ENCODE assay signal across 8 cellular contexts in the genomic region with DNA sequence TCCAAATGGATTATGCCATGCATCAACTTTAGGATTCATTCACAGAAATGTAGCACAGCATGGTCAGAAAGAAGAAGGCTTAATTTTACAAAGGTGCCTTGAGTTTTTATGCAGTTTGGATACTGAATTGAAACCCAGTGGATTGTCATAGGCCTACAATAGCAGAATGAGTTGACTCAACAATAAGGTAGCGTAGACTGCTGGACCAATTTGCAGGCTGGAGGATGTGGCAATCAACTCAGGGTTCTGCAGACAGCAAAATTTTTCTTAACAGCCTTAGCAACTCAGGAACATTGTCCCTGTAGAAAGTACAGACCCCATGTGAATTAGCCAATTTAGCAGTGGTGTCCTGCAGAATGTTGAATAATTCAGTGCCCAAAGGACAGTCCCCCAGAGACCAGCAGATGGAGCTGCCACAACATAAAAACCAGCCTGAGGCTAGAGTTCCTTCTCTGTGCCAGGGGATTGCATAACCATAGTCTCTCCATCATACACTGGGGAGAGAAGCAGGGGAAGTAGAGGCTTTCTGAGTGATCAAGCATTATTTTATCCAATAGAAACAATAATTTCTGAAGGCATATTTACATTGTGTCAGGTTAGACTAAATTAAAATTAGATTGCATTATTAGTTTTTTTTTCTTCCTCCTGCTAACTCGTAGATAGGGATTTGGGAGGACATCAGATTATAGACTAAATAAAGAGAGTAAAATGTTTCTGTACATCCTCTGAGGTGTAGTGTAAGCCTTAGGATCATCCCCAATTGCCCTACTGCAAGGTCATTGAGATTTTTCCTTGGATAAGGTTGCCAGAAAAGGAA. TPM values are rescaled to one million over a fixed set of nuclear protein-coding genes. Genes with fewer than 3 reads are reported as not detected.
DNase-seq lines count a peak whose midpoint lies in the region; ATAC-seq and TF ChIP-seq lines count a peak whose summit lies in the region.

No MANE protein-coding gene starts in this region.

- no peaks in the 10 kb centered on the region for H3K9me2 ChIP-seq in SK-N-SH

- H3K4me1 ChIP-seq in SK-N-SH (ENCODE audit: control insufficient read depth in 1 of 2, insufficient read depth in 2 of 2, low read depth in 1 of 2, low read length in 1 of 2) (0 out of 4 replicates have a peak, but pooled peaks cover 0 to 2% of the 10 kb centered on the region in 2 experiments), lower lobe of right lung (peaks cover 11% of the 10 kb centered on the region)

- H3K36me3 Mint-ChIP-seq in activated CD4-positive, alpha-beta T cell treated with anti-CD3 and anti-CD28 coated beads for 36 hours (ENCODE audit: low read depth), result no peaks in the 10 kb centered on the region

- peak; percentile 70 for ATAC-seq in activated CD4-positive, alpha-beta T cell treated with anti-CD3 and anti-CD28 coated beads for 36 hours
- ATAC-seq in lower lobe of right lung, result peak; percentile 94 to 96
- no peak for ATAC-seq in GM21526 (IDR thresholded peaks at IDR 0.05; ENCODE audit: low FRiP score, unreplicated experiment)

- no peaks in the 10 kb centered on the region for H3F3A ChIP-seq in SK-N-SH (replicated peaks; ENCODE audit: insufficient read depth)

- peak; percentile 58 for TF ChIP-seq RAD21 in SK-N-SH (IDR thresholded peaks at IDR 0.05; ENCODE audit: low read length)

- H3K9me3 ChIP-seq in SK-N-SH (no peaks in the 10 kb centered on the region), lower lobe of right lung (no peaks in the 10 kb centered on the region)

- no peaks in the 10 kb centered on the region for H3K9me3 Mint-ChIP-seq in activated CD4-positive, alpha-beta T cell treated with anti-CD3 and anti-CD28 coated beads for 36 hours (ENCODE audit: low read depth)

- H3K27ac Mint-ChIP-seq in activated CD4-positive, alpha-beta T cell treated with anti-CD3 and anti-CD28 coated beads for 36 hours, result no peak overlapping the region

- no peak overlapping the region for H3K9ac ChIP-seq in SK-N-SH

- H3K79me2 ChIP-seq in SK-N-SH (ENCODE audit: insufficient read depth), result no peaks in the 10 kb centered on the region

- 0 out of 2 replicates have a peak overlapping the region, but pooled peaks have one; percentile 26 for H2AFZ ChIP-seq in SK-N-SH (ENCODE audit: low read depth)

- 94% methylated on average over 2 of the region's 2 CpGs for WGBS in SK-N-SH (ENCODE audit: low lambda C conversion rate)

- H3K27ac ChIP-seq in SK-N-SH (ENCODE audit: low read depth in 2 of 2, low read length in 1 of 2) (no peak overlapping the region), lower lobe of right lung (no peak overlapping the region)

- CTCF ChIA-PET in activated CD4-positive, alpha-beta T cell treated with anti-CD3 and anti-CD28 coated beads for 36 hours (lab: Charles Lee), result interaction anchor here (0.7 to 2.4 kb wide), 5 partner anchors 21 to 324 kb away, joined by 3 to 9 read pairs (median 4); no protein-coding TSS in a partner anchor
- CTCF ChIA-PET in SK-N-SH (lab: Yijun Ruan, JAX), result interaction anchor here (0.6 to 5.6 kb wide), 6 partner anchors 20 to 325 kb away, joined by 3 to 52 read pairs (median 4); partner anchors contain the start of gene MRPL17

- TF ChIP-seq EP300 in SK-N-SH (IDR thresholded peaks at IDR 0.05; ENCODE audit: borderline replicate concordance in 1 of 2, low read depth in 1 of 2, low read length in 1 of 2), result no peak

- H4K20me1 ChIP-seq in SK-N-SH (ENCODE audit: insufficient read depth), result no peaks in the 10 kb centered on the region

- POLR2A ChIA-PET in activated CD4-positive, alpha-beta T cell treated with anti-CD3 and anti-CD28 coated beads for 36 hours (lab: Charles Lee), result no interaction called here
- POLR2A ChIA-PET in SK-N-SH (lab: Yijun Ruan, JAX), result no interaction called here

- H3K4me3 ChIP-seq in SK-N-SH (ENCODE audit: low read depth in 2 of 2, low read length in 1 of 2) (no peak overlapping the region), lower lobe of right lung (no peak overlapping the region)

- intact Hi-C loops in activated CD4-positive, alpha-beta T cell treated with anti-CD3 and anti-CD28 coated beads for 36 hours (cut with DNase I, micrococcal nuclease), result loop anchor here in 1 of 2 experiments (1.0 kb wide), 1 partner anchor 54 kb away; no protein-coding TSS in a partner anchor
- intact Hi-C loops in lower lobe of right lung (cut with DNase I), result no loop called here

- H3K27me3 Mint-ChIP-seq in activated CD4-positive, alpha-beta T cell treated with anti-CD3 and anti-CD28 coated beads for 36 hours, result no peaks in the 10 kb centered on the region

- no peak overlapping the region for H3K4me3 Mint-ChIP-seq in activated CD4-positive, alpha-beta T cell treated with anti-CD3 and anti-CD28 coated beads for 36 hours

- no peak overlapping the region for H3K4me2 ChIP-seq in SK-N-SH

- DNase-seq in activated CD4-positive, alpha-beta T cell treated with anti-CD3 and anti-CD28 coated beads for 36 hours, result peak; percentile 44
- no peak for DNase-seq in activated CD4-positive, alpha-beta T cell treated with anti-CD3 and anti-CD28 coated beads for 1 hour
- DNase-seq in LHCN-M2 (ENCODE audit: low read depth) (peak; percentile 71), SK-N-SH (peak; percentile 45), ecto neural progenitor cell (ENCODE audit: low spot score) (peak; percentile 52), lower lobe of right lung (no peak), ureter (ENCODE audit: low spot score) (peak; percentile 67)

- TF ChIP-seq CTCF in SK-N-SH (IDR thresholded peaks at IDR 0.05) (peak; percentile 73), lower lobe of right lung (IDR thresholded peaks at IDR 0.05) (peak; percentile 67)

- H3K36me3 ChIP-seq in SK-N-SH (replicated peaks in 1 of 2; ENCODE audit: control insufficient read depth in 1 of 2, insufficient read depth in 2 of 2, low read length in 1 of 2) (no peaks in the 10 kb centered on the region), lower lobe of right lung (no peaks in the 10 kb centered on the region)

- H3K27me3 ChIP-seq in SK-N-SH (ENCODE audit: insufficient read depth), result no peaks in the 10 kb centered on the region
- no peaks in the 10 kb centered on the region for H3K27me3 ChIP-seq in lower lobe of right lung (ENCODE audit: low read depth)

- H3K4me1 Mint-ChIP-seq in activated CD4-positive, alpha-beta T cell treated with anti-CD3 and anti-CD28 coated beads for 36 hours, result peaks cover 11% of the 10 kb centered on the region

TF ChIP-seq in SK-N-SH, 30 proteins besides CTCF, POLR2A, EP300 and RAD21:
- no peak for TF ChIP-seq TAF1 (IDR thresholded peaks at IDR 0.05; ENCODE audit: borderline replicate concordance, low read depth, low read length)
- peak; percentile 51; the same call in 1 of the 2 replicates for TF ChIP-seq SMC3 (IDR thresholded peaks at IDR 0.05; ENCODE audit: low read depth, low read length)

RNA-seq across cellular contexts. Expression of gene MRPL17, which starts 20.3 kb away (rescaled TPM):
- total RNA-seq in activated CD4-positive, alpha-beta T cell treated with anti-CD3 and anti-CD28 coated beads for 36 hours, result 100 to 1,000 TPM; 118 to 156 TPM
- total RNA-seq in LHCN-M2 (2014; rRNA removed) (98.6 and 427 TPM in 2 replicates), lower lobe of right lung (34.2 TPM), ureter (50.2 TPM)
- polyA plus RNA-seq in LHCN-M2 (2012), result 145 TPM
- polyA plus RNA-seq in SK-N-SH (2012; rRNA removed), result 88.3 and 88.6 TPM in 2 replicates
- polyA plus RNA-seq in SK-N-SH (2012; cell fraction: cytosol; rRNA removed), result 77.8 and 86.6 TPM in 2 replicates
- 48.0 and 55.8 TPM in 2 replicates for polyA plus RNA-seq in SK-N-SH (2012; cell fraction: nucleus; rRNA removed)

RNA-seq across cellular contexts. Expression of gene DCHS1, which starts 47.8 kb away (rescaled TPM):
- total RNA-seq in activated CD4-positive, alpha-beta T cell treated with anti-CD3 and anti-CD28 coated beads for 36 hours, result under 1 TPM; 0.78 to 0.91 TPM
- total RNA-seq in LHCN-M2 (2014; rRNA removed) (2.4 and 2.6 TPM in 2 replicates), lower lobe of right lung (23.2 TPM), ureter (26.0 TPM)
- 0.56 TPM for polyA plus RNA-seq in LHCN-M2 (2012)
- 3.0 and 5.7 TPM in 2 replicates for polyA plus RNA-seq in SK-N-SH (2012; rRNA removed)
- 1.0 and 2.3 TPM in 2 replicates for polyA plus RNA-seq in SK-N-SH (2012; cell fraction: cytosol; rRNA removed)
- 8.8 and 12.0 TPM in 2 replicates for polyA plus RNA-seq in SK-N-SH (2012; cell fraction: nucleus; rRNA removed)

Comparison
In these comparisons a context has a peak if more than half of its experiments do, and no peak if none do; other contexts are left out.
1. DNase-seq: peak in activated CD4-positive, alpha-beta T cell treated with anti-CD3 and anti-CD28 coated beads for 36 hours (single experiment), LHCN-M2 (single experiment), SK-N-SH (single experiment), ecto neural progenitor cell (single experiment) and ureter (single experiment); none in activated CD4-positive, alpha-beta T cell treated with anti-CD3 and anti-CD28 coated beads for 1 hour (single experiment) and lower lobe of right lung (single experiment).